In genomic region chr2:25088817-25089485, GRCh38 we compare ENCODE assay signal across 1 cellular context.
TF ChIP-seq lines count a peak whose summit lies in the region.

No MANE protein-coding gene starts in this region.

TF ChIP-seq in IMR-90, 13 proteins besides CTCF, POLR2A, EP300 and RAD21 (continued from another document):
- TF ChIP-seq USF2 (IDR thresholded peaks at IDR 0.05; ENCODE audit: low read depth, low read length) (no peak), FOS (IDR thresholded peaks at IDR 0.05; ENCODE audit: low read depth, low read length) (no peak)
